Comparison of ENCODE assay signal across 1 cellular context in genomic region chr20:37615507-37616425, GRCh38.
A peak's percentile ranks its signal among the peaks of the same experiment; 100 is the strongest.
TF ChIP-seq lines count a peak whose summit lies in the region.

No MANE protein-coding gene starts in this region.

TF ChIP-seq in H1, 55 proteins besides CTCF, POLR2A, EP300 and RAD21 (continued from another document):
- TF ChIP-seq RFX5 (IDR thresholded peaks at IDR 0.05; ENCODE audit: borderline replicate concordance, low read depth, low read length) = peak; percentile 75
